In the genomic region with DNA sequence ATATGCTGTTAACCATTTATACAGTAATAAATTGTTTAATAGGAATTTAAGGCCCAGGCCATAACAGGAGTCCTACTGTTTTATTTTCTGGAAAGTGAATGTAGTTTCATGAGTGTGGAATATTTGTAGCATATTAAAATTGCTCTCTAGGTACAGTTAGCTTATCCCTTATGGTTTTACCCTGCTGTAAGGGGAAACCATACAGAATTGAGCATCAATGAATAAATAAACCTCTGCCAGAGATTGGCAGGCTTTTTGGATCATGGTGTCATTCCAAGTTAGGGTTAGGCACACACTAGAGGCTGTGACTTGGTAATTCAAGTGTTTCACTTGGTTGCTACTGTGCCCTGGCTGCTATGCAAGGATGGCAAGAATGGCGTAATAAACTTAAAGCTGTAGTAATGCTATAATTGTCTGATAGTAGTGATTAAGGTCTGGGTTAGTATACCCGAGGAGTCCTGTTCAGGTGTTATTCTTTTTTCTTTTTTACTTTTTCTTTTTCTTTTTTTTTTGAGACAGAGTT, we compare ENCODE assay signal across 22 cellular contexts. TPM values are rescaled to one million over a fixed set of nuclear protein-coding genes. Genes with fewer than 3 reads are reported as not detected.
A peak's percentile ranks its signal among the peaks of the same experiment; 100 is the strongest.
DNase-seq lines count a peak whose midpoint lies in the region; ATAC-seq and TF ChIP-seq lines count a peak whose summit lies in the region.
"Had no signal": no experiment of that assay in that cellular context is flagged by ENCODE, and none has a peak within 500 bp of the region (broad histone marks: within the 10 kb centered on the region; RNA-seq: fewer than 3 reads in every experiment).

No MANE protein-coding gene starts in this region.

- intact Hi-C loops in lower lobe of right lung (cut with DNase I) = no loop called here
- intact Hi-C loops in dorsolateral prefrontal cortex (cut with DNase I) = no loop called here

- no peaks in the 10 kb centered on the region for H3K27me3 ChIP-seq in adipocyte (replicated peaks; ENCODE audit: control insufficient read depth, insufficient read depth, low read length)
- H3K27me3 ChIP-seq in lower lobe of right lung (ENCODE audit: low read depth) = no peaks in the 10 kb centered on the region
- H3K27me3 ChIP-seq in dorsolateral prefrontal cortex = no peaks in the 10 kb centered on the region
- H3K27me3 ChIP-seq: BE2C had no signal

- no peaks in the 10 kb centered on the region; a peak in 1 of 3 replicates for H3K36me3 ChIP-seq in HEK293 (ENCODE audit: control insufficient read depth in 2 of 2, insufficient read depth in 1 of 2, low read length in 2 of 2)
- no peaks in the 10 kb centered on the region for H3K36me3 ChIP-seq in adipocyte (ENCODE audit: control insufficient read depth, insufficient read depth, low read length, severe bottlenecking)
- H3K36me3 ChIP-seq in lower lobe of right lung = no peaks in the 10 kb centered on the region
- H3K36me3 ChIP-seq: BE2C had no signal

- H3K27ac ChIP-seq in HEK293 (ENCODE audit: extremely low read depth, low read depth, low read length) = no peak overlapping the region
- H3K27ac ChIP-seq in lower lobe of right lung = no peak overlapping the region
- no peak overlapping the region for H3K27ac ChIP-seq in dorsolateral prefrontal cortex
- H3K27ac ChIP-seq: KMS-11, RWPE1 had no signal

- TF ChIP-seq CTCF in AG10803 (conservative IDR thresholded peaks at IDR 0.05; ENCODE audit: low read length) (no peak), HEK293 (tag by site-specific recombination; IDR thresholded peaks at IDR 0.05) (no peak), lower lobe of right lung (IDR thresholded peaks at IDR 0.05) (no peak), dorsolateral prefrontal cortex (IDR thresholded peaks at IDR 0.05 in 54 of 56, conservative IDR thresholded peaks at IDR 0.05 in 2 of 56; ENCODE audit: low read depth in 1 of 56, partially characterized antibody in 56 of 56) (no peak)

- POLR2A ChIA-PET in HEK293 (lab: Yijun Ruan, JAX) = no interaction called here

- H3K4me3 ChIP-seq in AG10803 (ENCODE audit: low read length) = no peak overlapping the region
- H3K4me3 ChIP-seq in HEK293 (ENCODE audit: low read depth, low read length) = no peak overlapping the region
- H3K4me3 ChIP-seq in adipocyte (ENCODE audit: low read length) = no peak overlapping the region
- H3K4me3 ChIP-seq in lower lobe of right lung = no peak overlapping the region
- H3K4me3 ChIP-seq in dorsolateral prefrontal cortex = no peak overlapping the region

- H3K9ac ChIP-seq in adipocyte (ENCODE audit: low read length) = no peak overlapping the region
- H3K9ac ChIP-seq: KMS-11, SK-N-SH had no signal

- H3K4me1 ChIP-seq in HEK293 (ENCODE audit: control insufficient read depth, insufficient read depth, low read length) (no peaks in the 10 kb centered on the region), adipocyte (ENCODE audit: control insufficient read depth, insufficient read depth, low read length) (peaks cover 12% of the 10 kb centered on the region), lower lobe of right lung (peaks cover 36% of the 10 kb centered on the region)

- CTCF ChIA-PET in HEK293 (lab: Yijun Ruan, JAX) = interaction anchor here (0.6 kb wide), 1 partner anchor 120 kb away, joined by 3 read pairs; no protein-coding TSS in a partner anchor

- DNase-seq in AG10803 (ENCODE audit: low read depth) (peak; percentile 26), adipocyte (ENCODE audit: low read depth) (peak; percentile 46), lower lobe of right lung (no peak), dorsolateral prefrontal cortex (no peak)
- DNase-seq: BE2C; CD4-positive, CD25-positive, alpha-beta regulatory T cell; DMS79; H9; NCI-H1092; NCI-H1436; NCI-H1930; NCI-H226; NCI-H510A treated with DMSO at 0.1 percent for 48 hours; NCI-H748 treated with DMSO at 0.1 percent for 48 hours; SHP77 treated with DMSO at 0.1 percent for 48 hours; SK-N-SH had no signal

- ATAC-seq in lower lobe of right lung (peak; percentile 77 to 80), HG03135 (IDR thresholded peaks at IDR 0.05; ENCODE audit: unreplicated experiment) (no peak), HG03520 (IDR thresholded peaks at IDR 0.05; ENCODE audit: unreplicated experiment) (no peak), GM18520 (IDR thresholded peaks at IDR 0.05; ENCODE audit: unreplicated experiment) (no peak)

- H3K9me3 ChIP-seq in HEK293 (ENCODE audit: control insufficient read depth, insufficient read depth, low read depth, low read length) = no peaks in the 10 kb centered on the region
- H3K9me3 ChIP-seq in adipocyte (ENCODE audit: control insufficient read depth, low read length) = no peaks in the 10 kb centered on the region
- H3K9me3 ChIP-seq in lower lobe of right lung = no peaks in the 10 kb centered on the region
- H3K9me3 ChIP-seq: BE2C, SK-N-SH had no signal

TF ChIP-seq in HEK293, 187 proteins besides CTCF, POLR2A, EP300 and RAD21:
- TF ChIP-seq FEZF1 (tag by site-specific recombination; IDR thresholded peaks at IDR 0.05) (peak; percentile 90), ZNF658 (tag by site-specific recombination; IDR thresholded peaks at IDR 0.05) (no peak)
TF ChIP-seq in HEK293: peak in this region for 1.

RNA-seq across cellular contexts. Expression of a gene that starts 30.4 kb away (rescaled TPM):
- total RNA-seq in lower lobe of right lung (137 TPM), dorsolateral prefrontal cortex (100 to 1,000 TPM in 64 of 120 experiments, 10 to 100 TPM in 56; 42.7 to 140 (median 102) TPM)

Comparison
In these comparisons a context has a peak if more than half of its experiments do, and no peak if none do; other contexts are left out.
1. DNase-seq: peak in AG10803 (single experiment) and adipocyte (single experiment); none in lower lobe of right lung (single experiment) and dorsolateral prefrontal cortex (0 of 10).
2. ATAC-seq: peak in lower lobe of right lung (2 of 2); none in HG03135 (single experiment), HG03520 (single experiment) and GM18520 (single experiment).